26 cellular contexts compared by ENCODE assay signal in the genomic region with DNA sequence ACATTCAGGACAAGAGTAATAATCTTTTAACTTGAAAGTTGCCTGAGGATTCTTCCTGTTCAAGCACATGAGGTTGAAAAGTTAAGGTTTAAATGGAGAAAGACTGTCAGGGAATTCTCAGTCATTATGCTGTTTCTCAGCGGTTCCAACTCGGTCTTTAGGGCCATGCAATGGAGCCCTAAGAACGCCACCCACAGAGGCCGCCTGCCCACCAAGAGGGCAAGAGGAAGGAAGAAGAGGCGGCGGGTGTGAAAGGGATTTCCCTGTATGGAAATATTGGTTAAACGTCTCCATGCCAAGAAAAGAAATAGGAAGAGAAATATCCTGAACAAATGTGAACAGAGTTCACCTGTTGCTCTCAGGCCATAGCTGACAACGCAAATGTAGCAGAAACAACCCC.
"Had no signal": no experiment of that assay in that cellular context is flagged by ENCODE, and none has a peak within 500 bp of the region (broad histone marks: within the 10 kb centered on the region; RNA-seq: fewer than 3 reads in every experiment).

No MANE protein-coding gene starts in this region.

- H3K27ac ChIP-seq: ascending aorta, cardiac muscle cell, VCaP had no signal

- H3K9me3 ChIP-seq: ascending aorta had no signal

- H3K4me1 ChIP-seq: ascending aorta had no signal

- ATAC-seq: activated CD8-positive, alpha-beta T cell treated with anti-CD3 and anti-CD28 coated beads for 36 hours; activated naive CD8-positive, alpha-beta T cell treated with anti-CD3 and anti-CD28 coated beads, Interleukin-2, amount 50 U/mL, for 24 hours had no signal

- DNase-seq: activated B cell treated with CpG ODN at 0.5 μM for 24 hours; activated CD4-positive, alpha-beta memory T cell treated with anti-CD3 and anti-CD28 coated beads for 36 hours; activated CD4-positive, alpha-beta T cell treated with anti-CD3 and anti-CD28 coated beads for 4 hours; activated CD4-positive, alpha-beta T cell treated with anti-CD3 and anti-CD28 coated beads, Interleukin-2, amount 10 ng/mL, durations not matched to agents 24 days and 14 days; activated CD4-positive, alpha-beta T cell treated with anti-CD3 and anti-CD28 coated beads, Interleukin-2, amount 50 U/mL, for 1 hour; activated CD4-positive, alpha-beta T cell treated with anti-CD3 and anti-CD28 coated beads, Interleukin-2, amount 50 U/mL, for 4 hours; activated CD4-positive, CD25-positive, alpha-beta regulatory T cell treated with anti-CD3 and anti-CD28 coated beads, Interleukin-2, amount 50 U/mL, for 72 hours; activated CD8-positive, alpha-beta memory T cell treated with anti-CD3 and anti-CD28 coated beads, Interleukin-2, amount 50 U/mL, for 4 hours; activated CD8-positive, alpha-beta T cell treated with anti-CD3 and anti-CD28 coated beads for 36 hours; activated effector memory CD4-positive, alpha-beta T cell treated with Interleukin-2 at 50 U/mL for 16 hours; activated gamma-delta T cell; activated naive CD4-positive, alpha-beta T cell treated with anti-CD3 and anti-CD28 coated beads, Interleukin-2, amount 10 ng/mL, durations not matched to agents 7 days and 5 days; activated naive CD4-positive, alpha-beta T cell treated with Interleukin-2 at 50 U/mL for 16 hours; activated naive CD8-positive, alpha-beta T cell treated with anti-CD3 and anti-CD28 coated beads, Interleukin-2, amount 10 ng/mL, durations not matched to agents 7 days and 5 days; activated naive CD8-positive, alpha-beta T cell treated with anti-CD3 and anti-CD28 coated beads, Interleukin-2, amount 50 U/mL, for 24 hours; activated T-cell treated with anti-CD3 and anti-CD28 coated beads, Interleukin-2, amount 50 U/mL, for 24 hours; activated T-cell treated with anti-CD3 and anti-CD28 coated beads, Interleukin-2, amount 50 U/mL, for 48 hours; amygdala; anterior cingulate cortex; central memory CD4-positive, alpha-beta T cell; T-helper 1 cell; T-helper 2 cell; T-helper 9 cell had no signal

- H3K4me3 ChIP-seq: ascending aorta, cardiac muscle cell had no signal

- H3K36me3 ChIP-seq: ascending aorta, cardiac muscle cell had no signal

- H3K27me3 ChIP-seq: ascending aorta, cardiac muscle cell had no signal
